21 cellular contexts compared by ENCODE assay signal in genomic region chr4:4577359-4577875, GRCh38. TPM values are rescaled to one million over a fixed set of nuclear protein-coding genes. Genes with fewer than 3 reads are reported as not detected.
A peak's percentile ranks its signal among the peaks of the same experiment; 100 is the strongest.
DNase-seq lines count a peak whose midpoint lies in the region; ATAC-seq, FAIRE-seq and TF ChIP-seq lines count a peak whose summit lies in the region.
"Had no signal": no experiment of that assay in that cellular context is flagged by ENCODE, and none has a peak within 500 bp of the region (broad histone marks: within the 10 kb centered on the region; RNA-seq: fewer than 3 reads in every experiment).

No MANE protein-coding gene starts in this region.

- BruUV-seq in K562 (replicated peaks; lab: Mats Ljungman, UMichigan) = no TSS peak

- H4K20me1 ChIP-seq in K562 (replicated peaks; ENCODE audit: control insufficient read depth, insufficient read depth, low read length) = no peaks in the 10 kb centered on the region
- peaks cover 76% of the 10 kb centered on the region for H4K20me1 ChIP-seq in neural progenitor cell (ENCODE audit: low read depth)

- 30% methylated on average over 1 of the region's 1 CpG for WGBS in K562 (ENCODE audit: insufficient coverage, low coverage, missing lambda C conversion rate)

- H2AFZ ChIP-seq in K562 (ENCODE audit: low read depth, low read length) = no peak overlapping the region
- no peak overlapping the region for H2AFZ ChIP-seq in neural progenitor cell (replicated peaks)

- TF ChIP-seq CTCF in CD4-positive, alpha-beta T cell (IDR thresholded peaks at IDR 0.05) = no peak
- TF ChIP-seq CTCF in K562 (IDR thresholded peaks at IDR 0.05 in 2 of 3, conservative IDR thresholded peaks at IDR 0.05 in 1 of 3; ENCODE audit: insufficient read depth in 2 of 3, low read depth in 1 of 3, low read length in 3 of 3) (no peak), mesothelial cell of epicardium (IDR thresholded peaks at IDR 0.05; ENCODE audit: unreplicated experiment) (no peak), neural progenitor cell (IDR thresholded peaks at IDR 0.05) (no peak)

- no peak overlapping the region for H3K4me2 ChIP-seq in K562 (ENCODE audit: insufficient read depth, low read length)
- no peak overlapping the region for H3K4me2 ChIP-seq in neural progenitor cell

- FAIRE-seq in K562 (lab: Jason Lieb, UNC) = no peak
- no peak for FAIRE-seq in GM19239 (lab: Jason Lieb, UNC)
- FAIRE-seq: A204.1, GM12892, GM18507, HTR-8/SVneo had no signal

- H3K4me3 ChIP-seq in K562 = no peak overlapping the region
- H3K4me3 ChIP-seq in neural progenitor cell = no peak overlapping the region

- no peaks in the 10 kb centered on the region for H3K79me2 ChIP-seq in K562 (ENCODE audit: control insufficient read depth, insufficient read depth, low read length)
- H3K79me2 ChIP-seq in neural progenitor cell (ENCODE audit: low read depth) = no peaks in the 10 kb centered on the region

- no peaks in the 10 kb centered on the region for H3K27me3 Mint-ChIP-seq in CD4-positive, alpha-beta T cell
- no peaks in the 10 kb centered on the region for H3K27me3 Mint-ChIP-seq in mesothelial cell of epicardium (ENCODE audit: low read depth)
- H3K27me3 Mint-ChIP-seq in neural progenitor cell (ENCODE audit: insufficient read depth, low read depth) = peaks cover 14% of the 10 kb centered on the region
- peaks cover 0 to 6% (median 5%) of the 10 kb centered on the region in 3 donors for H3K27me3 Mint-ChIP-seq in immature natural killer cell (ENCODE audit: low read depth in 3 of 3)
- H3K27me3 Mint-ChIP-seq: CD4-positive, alpha-beta memory T cell; IgD-negative memory B cell had no signal

- in situ Hi-C loops in K562 (cut with MboI) = no loop called here

- TF ChIP-seq POLR2A in K562 (conservative IDR thresholded peaks at IDR 0.05) = no peak

- ATAC-seq in CD4-positive, alpha-beta T cell (ENCODE audit: poor library complexity) = no peak
- no peak for ATAC-seq in K562

- intact Hi-C loops in CD4-positive, alpha-beta T cell (cut with DNase I, micrococcal nuclease) = no loop called here
- intact Hi-C loops in K562 (cut with micrococcal nuclease) = loop anchor here (5.0 kb wide), 1 partner anchor 90 kb away; no protein-coding TSS in a partner anchor

- no peak overlapping the region for H3K27ac ChIP-seq in CD4-positive, alpha-beta T cell (ENCODE audit: low read depth, low read length)
- H3K27ac ChIP-seq in K562 (ENCODE audit: extremely low read depth, low read depth, low read length) (no peak overlapping the region), neural progenitor cell (no peak overlapping the region)

- H3K27ac Mint-ChIP-seq in CD4-positive, alpha-beta T cell = no peak overlapping the region
- no peak overlapping the region for H3K27ac Mint-ChIP-seq in mesothelial cell of epicardium
- peak overlapping the region; percentile 2 for H3K27ac Mint-ChIP-seq in neural progenitor cell
- H3K27ac Mint-ChIP-seq in immature natural killer cell = no peak overlapping the region

- CTCF ChIA-PET in CD4-positive, alpha-beta T cell (lab: Charles Lee) = no interaction called here
- CTCF ChIA-PET in K562 (lab: Yijun Ruan, JAX; ENCODE audit: low intra/inter-chr PET ratio) = no interaction called here

- H3K9me3 Mint-ChIP-seq in CD4-positive, alpha-beta T cell = no peaks in the 10 kb centered on the region
- H3K9me3 Mint-ChIP-seq in mesothelial cell of epicardium (no peaks in the 10 kb centered on the region), neural progenitor cell (peaks cover 5% of the 10 kb centered on the region), immature natural killer cell (no peaks in the 10 kb centered on the region)
- H3K9me3 Mint-ChIP-seq: IgD-negative memory B cell had no signal

- POLR2A ChIA-PET in CD4-positive, alpha-beta T cell (lab: Charles Lee) = no interaction called here
- POLR2A ChIA-PET in K562 (lab: Yijun Ruan, JAX) = no interaction called here

- H3K36me3 ChIP-seq in K562 (ENCODE audit: control insufficient read depth, insufficient read depth, low read length) (no peaks in the 10 kb centered on the region), neural progenitor cell (no peaks in the 10 kb centered on the region)
- H3K36me3 ChIP-seq: BE2C had no signal

- H3K36me3 Mint-ChIP-seq in CD4-positive, alpha-beta T cell (ENCODE audit: low read depth) = no peaks in the 10 kb centered on the region
- H3K36me3 Mint-ChIP-seq in mesothelial cell of epicardium (peaks cover 6% of the 10 kb centered on the region), neural progenitor cell (peaks cover 9% of the 10 kb centered on the region), immature natural killer cell (peaks cover 0 to 5% (median 0%) of the 10 kb centered on the region in 3 donors)
- H3K36me3 Mint-ChIP-seq: CD4-positive, alpha-beta memory T cell had no signal

- TF ChIP-seq RAD21 in K562 (CRISPR knock-in tag; conservative IDR thresholded peaks at IDR 0.05 in 1 of 2, IDR thresholded peaks at IDR 0.05 in 1 of 2) = no peak

- DNase-seq in CD4-positive, alpha-beta T cell = no peak
- DNase-seq in K562 (ENCODE audit: extremely low read depth in 1 of 4, low spot score in 3 of 4) (no peak), mesothelial cell of epicardium (ENCODE audit: low spot score in 2 of 2, unreplicated experiment in 2 of 2) (no peak), neural progenitor cell (ENCODE audit: low spot score) (no peak), COLO668 (lab: John Stamatoyannopoulos, UW; ENCODE audit: unreplicated experiment) (no peak), GM19239 (ENCODE audit: insufficient read length, low spot score) (no peak), immature natural killer cell (no peak)
- DNase-seq: ACHN; BE2C; C1 segment of cervical spinal cord; Calu3; CD4-positive, alpha-beta memory T cell; GDM1; GOT3; H7; KG1 had no signal

- H3K4me1 ChIP-seq in K562 (replicated peaks in 1 of 2; ENCODE audit: control insufficient read depth in 2 of 2, insufficient read depth in 2 of 2, low read length in 2 of 2) = peaks cover 2 to 11% of the 10 kb centered on the region in 2 experiments; a peak in 2 of 5 replicates
- peaks cover 17% of the 10 kb centered on the region for H3K4me1 ChIP-seq in neural progenitor cell

- TF ChIP-seq EP300 in K562 (IDR thresholded peaks at IDR 0.05; ENCODE audit: low read length) = no peak

- peaks cover 10% of the 10 kb centered on the region for H3K4me1 Mint-ChIP-seq in CD4-positive, alpha-beta T cell (ENCODE audit: low read depth)
- peaks cover 18% of the 10 kb centered on the region for H3K4me1 Mint-ChIP-seq in mesothelial cell of epicardium
- peaks cover 72% of the 10 kb centered on the region for H3K4me1 Mint-ChIP-seq in neural progenitor cell
- H3K4me1 Mint-ChIP-seq in immature natural killer cell = peaks cover 16 to 19% of the 10 kb centered on the region in 2 donors

- H3K4me3 Mint-ChIP-seq in CD4-positive, alpha-beta T cell = peak overlapping the region; percentile 26
- H3K4me3 Mint-ChIP-seq in mesothelial cell of epicardium (peak overlapping the region; percentile 6), neural progenitor cell (no peak overlapping the region), immature natural killer cell (no peak overlapping the region)

- no peaks in the 10 kb centered on the region for H3K9me1 ChIP-seq in K562 (ENCODE audit: control insufficient read depth, insufficient read depth, low read length)

- H3K9ac ChIP-seq in K562 (ENCODE audit: insufficient read depth in 1 of 2, low read depth in 2 of 2, low read length in 2 of 2) (no peak overlapping the region), neural progenitor cell (no peak overlapping the region)

- H3F3A ChIP-seq in neural progenitor cell (ENCODE audit: low read depth) = peaks cover 42% of the 10 kb centered on the region

- no peaks in the 10 kb centered on the region for H3K9me3 ChIP-seq in CD4-positive, alpha-beta T cell (ENCODE audit: control insufficient read depth, low read length)
- H3K9me3 ChIP-seq in K562 (replicated peaks; ENCODE audit: control insufficient read depth, insufficient read depth, low read depth, low read length) (no peaks in the 10 kb centered on the region), neural progenitor cell (ENCODE audit: low read depth) (no peaks in the 10 kb centered on the region)
- H3K9me3 ChIP-seq: BE2C had no signal

- no peaks in the 10 kb centered on the region for H3K27me3 ChIP-seq in CD4-positive, alpha-beta T cell (ENCODE audit: control insufficient read depth, insufficient read depth, low read length)
- H3K27me3 ChIP-seq in K562 (ENCODE audit: control insufficient read depth in 2 of 2, insufficient read depth in 2 of 2, low read length in 2 of 2) (no peaks in the 10 kb centered on the region; a peak in 1 of 5 replicates), neural progenitor cell (peaks cover 74% of the 10 kb centered on the region)
- H3K27me3 ChIP-seq: BE2C had no signal

TF ChIP-seq in K562, 482 proteins besides CTCF, POLR2A, EP300 and RAD21 (continues in another document):
- TF ChIP-seq IRF2 (CRISPR knock-in tag; IDR thresholded peaks at IDR 0.05) (no peak), ZNF12 (CRISPR knock-in tag; IDR thresholded peaks at IDR 0.05) (peak; percentile 89), HNRNPK (IDR thresholded peaks at IDR 0.05; ENCODE audit: low read depth, low read length, poor library complexity, severe bottlenecking) (no peak), U2AF2 (optimal IDR thresholded peaks at IDR 0.05; ENCODE audit: low read depth, low read length) (no peak), ZNF778 (CRISPR knock-in tag; IDR thresholded peaks at IDR 0.05) (no peak)

RNA-seq across cellular contexts. Expression of gene STX18, which starts 35.6 kb away (rescaled TPM):
- 10 to 100 TPM; 15.2 to 15.5 TPM for total RNA-seq in CD4-positive, alpha-beta T cell
- total RNA-seq in K562 (2011; cell fraction: chromatin; rRNA removed; ENCODE audit: low replicate concordance) = 32.0 and 52.5 TPM in 2 replicates
- 17.0 and 17.2 TPM in 2 replicates for total RNA-seq in K562 (2011; cell fraction: nucleolus; rRNA removed)
- total RNA-seq in K562 (2011; cell fraction: nucleoplasm; rRNA removed) = 26.4 and 28.0 TPM in 2 replicates
- total RNA-seq in K562 (2014; rRNA removed) (18.5 and 22.7 TPM in 2 replicates), K562 (2014; rRNA removed; fragmentation: Illumina TruSeq; extraction: Trizol) (26.3 and 28.2 TPM in 2 replicates), K562 (2015; rRNA removed; fragmentation: Illumina TruSeq; extraction: Trizol) (22.7 and 22.8 TPM in 2 replicates), K562 (2021) (20.3 and 20.6 TPM in 2 replicates), mesothelial cell of epicardium (41.7 to 44.5 TPM (median 42.6 TPM) in 3 replicates), neural progenitor cell (ENCODE audit: low replicate concordance) (24.9 and 33.9 TPM in 2 replicates)
- polyA plus RNA-seq in K562 (2011; rRNA removed) (21.5 and 24.9 TPM in 2 replicates), K562 (2014; fragmentation: Illumina TruSeq; extraction: Trizol) (30.9 and 41.7 TPM in 2 replicates), K562 (2014; fragmentation: Nextera tagmentation; extraction: Ambion mirVana) (1 to 10 TPM; 6.2 to 6.7 TPM), K562 (2014; rRNA removed) (22.8 and 23.1 TPM in 2 replicates), immature natural killer cell (10 to 100 TPM; 22.5 to 26.6 (median 23.3) TPM)
- 13.4 and 14.4 TPM in 2 replicates for polyA plus RNA-seq in K562 (2011; cell fraction: cytosol; rRNA removed)
- 28.2 and 30.1 TPM in 2 replicates for polyA plus RNA-seq in K562 (2011; cell fraction: nucleus; rRNA removed)
- polyA plus RNA-seq in K562 (2012) = 19.0 and 19.6 TPM in 2 replicates
- polyA minus RNA-seq in K562 (2011; rRNA and poly(A)+ RNA removed) = 19.9 and 29.4 TPM in 2 replicates
- polyA minus RNA-seq in K562 (2011; cell fraction: cytosol; rRNA and poly(A)+ RNA removed) = 7.5 and 9.5 TPM in 2 replicates
- polyA minus RNA-seq in K562 (2011; cell fraction: nucleus; rRNA and poly(A)+ RNA removed) = 14.1 and 31.0 TPM in 2 replicates

Comparison
In these comparisons a context has a peak if more than half of its experiments do, and no peak if none do; other contexts are left out.
1. H3K4me3 Mint-ChIP-seq: peak in CD4-positive, alpha-beta T cell (single experiment) and mesothelial cell of epicardium (single experiment); none in neural progenitor cell (single experiment) and immature natural killer cell (0 of 5).